In genomic region chr2:54634564-54635511, GRCh38 we compare ENCODE assay signal across 8 cellular contexts.
A peak's percentile ranks its signal among the peaks of the same experiment; 100 is the strongest.
DNase-seq lines count a peak whose midpoint lies in the region; ATAC-seq and TF ChIP-seq lines count a peak whose summit lies in the region.

No MANE protein-coding gene starts in this region.

- in situ Hi-C loops in transverse colon (cut with MboI; ENCODE audit: low pct_ligation_motif_present in 1 of 4, low pct_unique_long_range_greater_than_20kb in 1 of 4, low sequenced_read_pairs in 3 of 4), result loop anchor here in 1 of 4 donors (25.0 kb wide), 1 partner anchor 123 kb away; no protein-coding TSS in a partner anchor

- ATAC-seq in GM21423 (IDR thresholded peaks at IDR 0.05; ENCODE audit: unreplicated experiment) (peak; percentile 63), left lobe of liver (no peak)

- H3K36me3 Mint-ChIP-seq in brain, result peaks cover 86% of the 10 kb centered on the region

- H3K4me3 Mint-ChIP-seq in brain, result no peak overlapping the region

- peak overlapping the region in 1 of 4 donors; percentile 4 for H3K4me3 ChIP-seq in transverse colon

- peaks cover 11 to 46% (median 18%) of the 10 kb centered on the region in 4 donors for H3K4me1 ChIP-seq in transverse colon

- H3K27ac Mint-ChIP-seq in brain, result peak overlapping the region in 4 of 5 experiments; percentile 23 to 62 (median 52)

- 56% methylated on average over 16 of the region's 16 CpGs; no CpG with 5 or more reads in 1 of the 2 donors for WGBS in transverse colon (ENCODE audit: low coverage in 1 of 2), 2 donors

- H3K27ac ChIP-seq in transverse colon, result peak overlapping the region; percentile 47 to 78 (median 64)

- intact Hi-C loops in transverse colon (cut with DNase I; ENCODE audit: low total_unique reads), result no loop called here

- peaks cover 0 to 48% (median 24%) of the 10 kb centered on the region in 4 donors for H3K36me3 ChIP-seq in transverse colon

- TF ChIP-seq EP300 in transverse colon (IDR thresholded peaks at IDR 0.05; ENCODE audit: low read depth), result no peak

- H3K9me3 Mint-ChIP-seq in brain, result no peaks in the 10 kb centered on the region

- peaks cover 50% of the 10 kb centered on the region for H3K4me1 Mint-ChIP-seq in brain

- no peaks in the 10 kb centered on the region for H3K27me3 ChIP-seq in transverse colon

- no peak for TF ChIP-seq POLR2A in transverse colon (IDR thresholded peaks at IDR 0.05)

- peaks cover 2% of the 10 kb centered on the region for H3K27me3 Mint-ChIP-seq in brain

- TF ChIP-seq CTCF in brain (conservative IDR thresholded peaks at IDR 0.05) (no peak), transverse colon (IDR thresholded peaks at IDR 0.05) (no peak)

- DNase-seq in GM03348 (ENCODE audit: low spot score) (peak; percentile 45), HT1080 (ENCODE audit: low read depth) (peak; percentile 75), kidney tubule cell (ENCODE audit: low spot score) (peak; percentile 95), transverse colon (peak; percentile 22), left lobe of liver (ENCODE audit: low spot score) (no peak), NCI-H1417 treated with DMSO at 0.1 percent for 48 hours (lab: John Stamatoyannopoulos, UW) (no peak)

- H3K9me3 ChIP-seq in transverse colon, result no peaks in the 10 kb centered on the region

Comparison
In these comparisons a context has a peak if more than half of its experiments do, and no peak if none do; other contexts are left out.
1. DNase-seq: peak in GM03348 (single experiment), HT1080 (single experiment), kidney tubule cell (single experiment) and transverse colon (single experiment); none in left lobe of liver (single experiment) and NCI-H1417 treated with DMSO at 0.1 percent for 48 hours (single experiment).